In genomic region chr11:113578164-113578455, GRCh38 we compare ENCODE assay signal across 13 cellular contexts.
DNase-seq lines count a peak whose midpoint lies in the region; TF ChIP-seq lines count a peak whose summit lies in the region.
"Had no signal": no experiment of that assay in that cellular context is flagged by ENCODE, and none has a peak within 500 bp of the region (broad histone marks: within the 10 kb centered on the region; RNA-seq: fewer than 3 reads in every experiment).

No MANE protein-coding gene starts in this region.

- H3K4me3 Mint-ChIP-seq in endodermal cell, result no peak overlapping the region

- H3K4me2 ChIP-seq in GM23248 (ENCODE audit: unreplicated experiment) (no peak overlapping the region), smooth muscle cell (no peak overlapping the region)

- DNase-seq in DMS 273 (lab: John Stamatoyannopoulos, UW; ENCODE audit: unreplicated experiment) (peak; percentile 38), DMS 273 treated with DMSO at 0.1 percent for 48 hours (lab: John Stamatoyannopoulos, UW) (no peak), BE2C (peak; percentile 66), RPMI7951 (ENCODE audit: low read depth) (peak; percentile 48), endodermal cell (peak; percentile 62), GM23248 (no peak), right atrium auricular region (ENCODE audit: low spot score) (no peak), smooth muscle cell (lab: John Stamatoyannopoulos, UW; ENCODE audit: unreplicated experiment) (no peak)
- DNase-seq: Kasumi-1, NCI-H226, Right ventricle myocardium superior had no signal

- WGBS in endodermal cell (ENCODE audit: insufficient coverage in 1 of 2, insufficient read length in 1 of 2), 2 experiments, result 48 to 66% methylated on average over 2 of the region's 2 CpGs
- WGBS in GM23248 (ENCODE audit: low coverage in 1 of 2, low lambda C conversion rate in 2 of 2, missing lambda C conversion rate in 2 of 2), 2 experiments, result 21 to 36% methylated on average over 2 of the region's 2 CpGs
- 47% methylated on average over 2 of the region's 2 CpGs for WGBS in smooth muscle cell (ENCODE audit: low lambda C conversion rate)

- in situ Hi-C loops in GM23248 (cut with MboI), result no loop called here

- H3K36me3 Mint-ChIP-seq in endodermal cell (ENCODE audit: low read depth), result no peaks in the 10 kb centered on the region

- no peaks in the 10 kb centered on the region for H3K9me3 ChIP-seq in BE2C
- no peaks in the 10 kb centered on the region for H3K9me3 ChIP-seq in endodermal cell (ENCODE audit: control insufficient read depth, low read length)
- H3K9me3 ChIP-seq in GM23248 (ENCODE audit: low read depth), result no peaks in the 10 kb centered on the region
- H3K9me3 ChIP-seq in right atrium auricular region, result no peaks in the 10 kb centered on the region
- H3K9me3 ChIP-seq in smooth muscle cell (replicated peaks; ENCODE audit: low read depth), result no peaks in the 10 kb centered on the region
- H3K9me3 ChIP-seq: BLaER1 treated with 17β-estradiol and CSF1 and Interleukin-3, amounts not matched to agents 10 nM and 100 nM had no signal

- H3K36me3 ChIP-seq in BE2C, result no peaks in the 10 kb centered on the region
- H3K36me3 ChIP-seq in endodermal cell (ENCODE audit: control insufficient read depth, insufficient read depth, low read length), result no peaks in the 10 kb centered on the region
- no peaks in the 10 kb centered on the region for H3K36me3 ChIP-seq in GM23248 (ENCODE audit: low read depth)
- H3K36me3 ChIP-seq in right atrium auricular region, result no peaks in the 10 kb centered on the region
- no peaks in the 10 kb centered on the region for H3K36me3 ChIP-seq in smooth muscle cell (ENCODE audit: low read depth)
- H3K36me3 ChIP-seq: BLaER1 treated with 17β-estradiol and CSF1 and Interleukin-3, amounts not matched to agents 10 nM and 100 nM had no signal

- H3F3A ChIP-seq in GM23248 (ENCODE audit: insufficient read depth) (no peaks in the 10 kb centered on the region), smooth muscle cell (ENCODE audit: low read depth) (no peaks in the 10 kb centered on the region)

- no peak overlapping the region for H3K27ac Mint-ChIP-seq in endodermal cell

- H3K79me2 ChIP-seq in GM23248 (ENCODE audit: insufficient read depth) (no peaks in the 10 kb centered on the region), smooth muscle cell (ENCODE audit: low read depth) (no peaks in the 10 kb centered on the region)

- TF ChIP-seq CTCF in BE2C (IDR thresholded peaks at IDR 0.05; ENCODE audit: low read depth, low read length), result no peak
- no peak for TF ChIP-seq CTCF in endodermal cell (conservative IDR thresholded peaks at IDR 0.05)
- TF ChIP-seq CTCF in right atrium auricular region (IDR thresholded peaks at IDR 0.05), result no peak
- TF ChIP-seq CTCF in smooth muscle cell (IDR thresholded peaks at IDR 0.05; ENCODE audit: borderline replicate concordance, insufficient read depth, poor library complexity, severe bottlenecking), result no peak

- no peak overlapping the region for H3K9ac ChIP-seq in endodermal cell (ENCODE audit: extremely low read depth, low read length, poor library complexity, severe bottlenecking)
- no peak overlapping the region for H3K9ac ChIP-seq in GM23248
- no peak overlapping the region for H3K9ac ChIP-seq in smooth muscle cell (ENCODE audit: low read depth)
- H3K9ac ChIP-seq: BLaER1 treated with 17β-estradiol and CSF1 and Interleukin-3, amounts not matched to agents 10 nM and 100 nM had no signal

- no peak overlapping the region for H3K4me3 ChIP-seq in BE2C (ENCODE audit: low read depth, low read length)
- no peak overlapping the region for H3K4me3 ChIP-seq in endodermal cell (ENCODE audit: low read length)
- no peak overlapping the region for H3K4me3 ChIP-seq in GM23248
- H3K4me3 ChIP-seq in right atrium auricular region, result no peak overlapping the region
- no peak overlapping the region for H3K4me3 ChIP-seq in smooth muscle cell
- H3K4me3 ChIP-seq: BLaER1 treated with 17β-estradiol and CSF1 and Interleukin-3, amounts not matched to agents 10 nM and 100 nM had no signal

- H3K27ac ChIP-seq in endodermal cell (ENCODE audit: low read depth, low read length), result no peak overlapping the region
- H3K27ac ChIP-seq in GM23248, result no peak overlapping the region
- no peak overlapping the region for H3K27ac ChIP-seq in right atrium auricular region
- no peak overlapping the region for H3K27ac ChIP-seq in smooth muscle cell (ENCODE audit: low read depth)
- H3K27ac ChIP-seq: 22Rv1; BLaER1 treated with 17β-estradiol and CSF1 and Interleukin-3, amounts not matched to agents 10 nM and 100 nM had no signal

- H2AFZ ChIP-seq in GM23248 (no peak overlapping the region), smooth muscle cell (ENCODE audit: low read depth) (no peak overlapping the region)

- peaks cover 16% of the 10 kb centered on the region for H3K27me3 Mint-ChIP-seq in endodermal cell (ENCODE audit: insufficient read depth)

- peaks cover 43% of the 10 kb centered on the region for H3K4me1 Mint-ChIP-seq in endodermal cell

- no peaks in the 10 kb centered on the region for H3K9me3 Mint-ChIP-seq in endodermal cell

- H3K4me1 ChIP-seq in BE2C (peaks cover 42% of the 10 kb centered on the region), endodermal cell (ENCODE audit: control insufficient read depth, insufficient read depth, low read length) (peaks cover 15% of the 10 kb centered on the region), GM23248 (ENCODE audit: insufficient read depth) (no peaks in the 10 kb centered on the region), right atrium auricular region (no peaks in the 10 kb centered on the region), smooth muscle cell (ENCODE audit: low read depth) (peaks cover 22% of the 10 kb centered on the region)

- H3K9me2 ChIP-seq in GM23248 (ENCODE audit: insufficient read depth), result no peaks in the 10 kb centered on the region

- H4K20me1 ChIP-seq in GM23248 (ENCODE audit: insufficient read depth), result no peaks in the 10 kb centered on the region
- H4K20me1 ChIP-seq in smooth muscle cell (ENCODE audit: low read depth), result no peaks in the 10 kb centered on the region
- H4K20me1 ChIP-seq: BLaER1 treated with 17β-estradiol and CSF1 and Interleukin-3, amounts not matched to agents 10 nM and 100 nM had no signal

- H3K27me3 ChIP-seq in BE2C, result no peaks in the 10 kb centered on the region
- H3K27me3 ChIP-seq in endodermal cell (ENCODE audit: control insufficient read depth, insufficient read depth, low read length, poor library complexity, severe bottlenecking), result peaks cover 16% of the 10 kb centered on the region
- H3K27me3 ChIP-seq in GM23248 (replicated peaks; ENCODE audit: insufficient read depth), result peaks cover 35% of the 10 kb centered on the region
- no peaks in the 10 kb centered on the region for H3K27me3 ChIP-seq in right atrium auricular region
- H3K27me3 ChIP-seq in smooth muscle cell (ENCODE audit: low read depth), result no peaks in the 10 kb centered on the region
- H3K27me3 ChIP-seq: BLaER1 treated with 17β-estradiol and CSF1 and Interleukin-3, amounts not matched to agents 10 nM and 100 nM had no signal

Comparison
In these comparisons a context has a peak if more than half of its experiments do, and no peak if none do; other contexts are left out.
1. DNase-seq: peak in DMS 273 (single experiment), BE2C (single experiment), RPMI7951 (single experiment) and endodermal cell (single experiment); none in DMS 273 treated with DMSO at 0.1 percent for 48 hours (single experiment), GM23248 (single experiment), right atrium auricular region (single experiment) and smooth muscle cell (single experiment).